10 cellular contexts compared by ENCODE assay signal in genomic region chr3:29759443-29760033, GRCh38.
A peak's percentile ranks its signal among the peaks of the same experiment; 100 is the strongest.
DNase-seq lines count a peak whose midpoint lies in the region; ATAC-seq, FAIRE-seq and TF ChIP-seq lines count a peak whose summit lies in the region.
"Had no signal": no experiment of that assay in that cellular context is flagged by ENCODE, and none has a peak within 500 bp of the region (broad histone marks: within the 10 kb centered on the region; RNA-seq: fewer than 3 reads in every experiment).

No MANE protein-coding gene starts in this region.

- H3K36me3 ChIP-seq in kidney (ENCODE audit: control insufficient read depth in 1 of 2, insufficient read depth in 2 of 2, low read length in 2 of 2), result no peaks in the 10 kb centered on the region

- peaks cover 5% of the 10 kb centered on the region for H3K36me3 Mint-ChIP-seq in osteocyte (ENCODE audit: unreplicated experiment)

- H3K4me1 ChIP-seq in kidney (ENCODE audit: control insufficient read depth in 1 of 2, insufficient read depth in 1 of 2, low read depth in 1 of 2, low read length in 2 of 2), result no peaks in the 10 kb centered on the region

- H3K27me3 Mint-ChIP-seq in osteocyte (ENCODE audit: unreplicated experiment), result no peaks in the 10 kb centered on the region

- DNase-seq in DMS79 treated with DMSO at 0.1 percent for 48 hours (lab: John Stamatoyannopoulos, UW) (peak; percentile 5), NCI-H69 (lab: John Stamatoyannopoulos, UW) (peak; percentile 96), fibroblast of mammary gland (ENCODE audit: low read depth) (peak; percentile 51), osteocyte (ENCODE audit: extremely low spot score, unreplicated experiment) (no peak), COLO668 (lab: John Stamatoyannopoulos, UW; ENCODE audit: unreplicated experiment) (no peak), kidney (no peak)
- DNase-seq: GOT3, NCI-H510A had no signal

- no peak for TF ChIP-seq CTCF in fibroblast of mammary gland (conservative IDR thresholded peaks at IDR 0.05; ENCODE audit: control insufficient read depth, insufficient read depth, low read depth, low read length)
- TF ChIP-seq CTCF in osteocyte (IDR thresholded peaks at IDR 0.05), result no peak
- no peak for TF ChIP-seq CTCF in kidney (IDR thresholded peaks at IDR 0.05; ENCODE audit: borderline replicate concordance, extremely low read depth, insufficient read depth)

- intact Hi-C loops in kidney (cut with DNase I), result no loop called here

- H3K9me3 ChIP-seq in kidney (ENCODE audit: control insufficient read depth in 1 of 2, low read length in 2 of 2), result no peaks in the 10 kb centered on the region

- peaks cover 61% of the 10 kb centered on the region for H3K4me1 Mint-ChIP-seq in osteocyte (ENCODE audit: unreplicated experiment)

- peak overlapping the region in 1 of 2 donors; percentile 71 for H3K27ac ChIP-seq in kidney (ENCODE audit: low read depth in 2 of 2, low read length in 2 of 2)

- ATAC-seq in GM21360 (IDR thresholded peaks at IDR 0.05; ENCODE audit: unreplicated experiment), result no peak
- no peak for ATAC-seq in HG03457 (IDR thresholded peaks at IDR 0.05; ENCODE audit: unreplicated experiment)

- H3K4me3 ChIP-seq in fibroblast of mammary gland (ENCODE audit: control insufficient read depth, low read depth, low read length) (no peak overlapping the region), kidney (ENCODE audit: low read length in 2 of 2) (no peak overlapping the region)

- peak overlapping the region in 1 of 2 donors; percentile 19 for H3K9ac ChIP-seq in kidney (ENCODE audit: low read length in 2 of 2)

- no peaks in the 10 kb centered on the region for H3K9me3 Mint-ChIP-seq in osteocyte (ENCODE audit: unreplicated experiment)

- FAIRE-seq in kidney (lab: Jason Lieb, UNC), result no peak

- no peak overlapping the region for H3K4me3 Mint-ChIP-seq in osteocyte (ENCODE audit: unreplicated experiment)

- H3K27ac Mint-ChIP-seq in osteocyte (ENCODE audit: unreplicated experiment), result peak overlapping the region; percentile 84

Comparison
In these comparisons a context has a peak if more than half of its experiments do, and no peak if none do; other contexts are left out.
1. DNase-seq: peak in DMS79 treated with DMSO at 0.1 percent for 48 hours (single experiment), NCI-H69 (single experiment) and fibroblast of mammary gland (single experiment); none in osteocyte (single experiment), COLO668 (single experiment) and kidney (single experiment).